In genomic region chr1:61226791-61227567, GRCh38 we compare ENCODE assay signal across 8 cellular contexts.
A peak's percentile ranks its signal among the peaks of the same experiment; 100 is the strongest.
DNase-seq lines count a peak whose midpoint lies in the region; ATAC-seq and TF ChIP-seq lines count a peak whose summit lies in the region.
"Had no signal": no experiment of that assay in that cellular context is flagged by ENCODE, and none has a peak within 500 bp of the region (broad histone marks: within the 10 kb centered on the region; RNA-seq: fewer than 3 reads in every experiment).

No MANE protein-coding gene starts in this region.

- H3K36me3 ChIP-seq in RWPE2 (ENCODE audit: low read depth) = no peaks in the 10 kb centered on the region
- H3K36me3 ChIP-seq in heart left ventricle = no peaks in the 10 kb centered on the region
- H3K36me3 ChIP-seq in tibial artery = no peaks in the 10 kb centered on the region

- TF ChIP-seq CTCF in RWPE2 (IDR thresholded peaks at IDR 0.05; ENCODE audit: poor library complexity, severe bottlenecking) (no peak), heart left ventricle (IDR thresholded peaks at IDR 0.05) (no peak), tibial artery (IDR thresholded peaks at IDR 0.05) (no peak)

- H3K27me3 ChIP-seq in RWPE2 (ENCODE audit: insufficient read depth, poor library complexity, severe bottlenecking) = no peaks in the 10 kb centered on the region
- H3K27me3 ChIP-seq in heart left ventricle = no peaks in the 10 kb centered on the region
- no peaks in the 10 kb centered on the region for H3K27me3 ChIP-seq in tibial artery

- TF ChIP-seq POLR2A in heart left ventricle (IDR thresholded peaks at IDR 0.05) = no peak

- 71 to 75% (median 73%) methylated on average over 12 of the region's 12 CpGs for WGBS in heart left ventricle, 4 donors

- H3K4me1 ChIP-seq in RWPE2 (ENCODE audit: insufficient read depth, poor library complexity, severe bottlenecking) (peaks cover 17% of the 10 kb centered on the region), heart left ventricle (peaks cover 0 to 38% (median 16%) of the 10 kb centered on the region in 12 donors), tibial artery (peaks cover 0 to 63% (median 18%) of the 10 kb centered on the region in 4 donors)

- DNase-seq in NCI-H128 (lab: John Stamatoyannopoulos, UW; ENCODE audit: unreplicated experiment) (peak; percentile 79), RWPE2 (ENCODE audit: low spot score) (no peak), heart left ventricle (no peak), tibial artery (no peak), NK-92 (lab: John Stamatoyannopoulos, UW; ENCODE audit: unreplicated experiment) (no peak)
- no peak for DNase-seq in central memory CD4-positive, alpha-beta T cell
- DNase-seq: activated CD4-positive, alpha-beta T cell treated with anti-CD3 and anti-CD28 coated beads, Interleukin-2, amount 50 U/mL, for 4 hours had no signal

- no peaks in the 10 kb centered on the region for H3K9me3 ChIP-seq in RWPE2 (ENCODE audit: severe bottlenecking)
- H3K9me3 ChIP-seq in heart left ventricle = no peaks in the 10 kb centered on the region
- no peaks in the 10 kb centered on the region for H3K9me3 ChIP-seq in tibial artery

- intact Hi-C loops in heart left ventricle (cut with DNase I) (no loop called here), tibial artery (cut with DNase I; ENCODE audit: low total_unique reads) (no loop called here)

- H3K27ac ChIP-seq in RWPE2 (ENCODE audit: poor library complexity, severe bottlenecking) (no peak overlapping the region), heart left ventricle (peak overlapping the region in 2 of 12 donors; percentile 4 to 27), tibial artery (peak overlapping the region; percentile 25 to 50)

- H3K4me3 ChIP-seq in RWPE2 (ENCODE audit: severe bottlenecking) (no peak overlapping the region), heart left ventricle (no peak overlapping the region), tibial artery (peak overlapping the region in 1 of 2 donors; percentile 17)

- peak; percentile 59 for ATAC-seq in RWPE2 (ENCODE audit: low read depth)
- ATAC-seq in heart left ventricle = peak in 3 of 4 donors; percentile 28 to 32 (median 29)
- ATAC-seq in HG03097 (IDR thresholded peaks at IDR 0.05; ENCODE audit: low FRiP score, unreplicated experiment) = no peak
